8 cellular contexts compared by ENCODE assay signal in the genomic region with DNA sequence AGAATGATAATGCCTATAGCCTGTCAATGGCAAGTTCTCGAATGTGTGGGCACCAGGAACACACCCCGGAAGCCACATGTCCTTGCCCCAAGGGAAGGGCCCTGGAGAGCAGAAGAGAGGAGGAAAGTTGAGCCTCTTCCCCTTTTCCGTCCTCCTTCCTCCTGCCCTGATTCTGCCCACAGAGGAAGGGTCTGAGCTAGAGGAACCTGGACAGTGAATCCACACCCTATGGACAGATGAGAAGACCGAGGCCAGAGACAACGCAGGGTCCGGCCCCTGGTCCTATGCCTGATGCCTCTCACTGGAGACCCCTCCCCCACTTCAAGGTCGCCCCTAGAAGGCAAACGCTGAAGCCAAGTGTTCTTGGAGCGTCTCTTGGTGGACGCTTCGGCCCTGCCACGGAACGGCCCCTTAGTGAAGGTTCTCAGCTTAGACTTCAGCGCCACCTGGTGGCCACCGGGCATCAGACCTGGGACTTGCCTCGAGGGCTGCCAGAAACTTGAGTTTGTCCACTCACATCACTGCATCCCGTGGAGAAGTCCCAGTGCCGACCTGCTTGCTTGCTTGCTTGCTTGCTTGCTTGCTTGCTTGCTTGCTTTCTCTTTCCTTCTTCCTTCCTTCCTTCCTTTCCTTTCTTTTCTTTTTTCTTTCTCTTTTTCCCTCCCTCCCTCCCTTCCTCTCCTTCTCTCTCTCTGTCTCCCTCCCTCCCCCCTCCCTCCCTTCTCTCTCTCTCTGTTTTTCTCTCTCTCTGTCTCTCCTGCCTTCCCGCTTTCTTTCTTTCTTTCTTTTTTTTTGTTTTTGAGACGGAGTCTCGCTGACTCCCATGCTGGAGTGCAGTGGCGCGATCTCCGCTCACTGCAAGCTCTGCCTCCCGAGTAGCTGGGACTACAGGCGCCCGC. TPM values are rescaled to one million over a fixed set of nuclear protein-coding genes. Genes with fewer than 3 reads are reported as not detected.
DNase-seq lines count a peak whose midpoint lies in the region; ATAC-seq, FAIRE-seq and TF ChIP-seq lines count a peak whose summit lies in the region.

No MANE protein-coding gene starts in this region.

- H3K79me2 ChIP-seq in GM12878 (ENCODE audit: control insufficient read depth, insufficient read depth, low read length): no peaks in the 10 kb centered on the region; the same call in 1 of the 2 replicates

- in situ Hi-C loops in GM12878 (cut with MboI): no loop called here

- no peaks in the 10 kb centered on the region for H4K20me1 ChIP-seq in GM12878 (ENCODE audit: control insufficient read depth, insufficient read depth)

- H3K4me1 ChIP-seq in GM12878 (ENCODE audit: control insufficient read depth, insufficient read depth, low read length): peaks cover 4% of the 10 kb centered on the region
- H3K4me1 ChIP-seq in small intestine (ENCODE audit: control insufficient read depth in 2 of 2, insufficient read depth in 1 of 2, low read depth in 1 of 2, low read length in 1 of 2): no peaks in the 10 kb centered on the region

- H3K9me3 ChIP-seq in GM12878 (replicated peaks; ENCODE audit: control insufficient read depth, insufficient read depth, low read length) (no peaks in the 10 kb centered on the region), small intestine (ENCODE audit: control insufficient read depth, low read depth) (no peaks in the 10 kb centered on the region)

- intact Hi-C loops in GM12878 (cut with micrococcal nuclease; ENCODE audit: unreplicated experiment): loop anchor here (1.0 to 5.0 kb wide), 5 partner anchors 36 to 213 kb away; no protein-coding TSS in a partner anchor

- H3K36me3 ChIP-seq in GM12878 (ENCODE audit: control insufficient read depth in 2 of 2, insufficient read depth in 2 of 2, low read length in 1 of 2) (no peaks in the 10 kb centered on the region), small intestine (ENCODE audit: control insufficient read depth in 2 of 2, insufficient read depth in 2 of 2, low read length in 2 of 2) (no peaks in the 10 kb centered on the region)

- 0 out of 2 replicates have a peak overlapping the region, but pooled peaks have one; percentile 59 for H3K4me3 ChIP-seq in GM12878
- no peak overlapping the region for H3K4me3 ChIP-seq in small intestine (ENCODE audit: low read depth in 1 of 2, low read length in 2 of 2)

- H3K27ac ChIP-seq in GM12878 (ENCODE audit: control insufficient read depth, insufficient read depth): peak overlapping the region; percentile 0; the same call in 1 of the 2 replicates
- H3K27ac ChIP-seq in small intestine (ENCODE audit: low read depth in 1 of 2, low read length in 1 of 2): no peak overlapping the region

- TF ChIP-seq EP300 in GM12878 (IDR thresholded peaks at IDR 0.05; ENCODE audit: borderline replicate concordance in 1 of 2, control insufficient read depth in 1 of 2, low read depth in 2 of 2, low read length in 2 of 2): no peak

- H3K4me2 ChIP-seq in GM12878 (ENCODE audit: control insufficient read depth, insufficient read depth): peak overlapping the region; percentile 71

- TF ChIP-seq RAD21 in GM12878 (IDR thresholded peaks at IDR 0.05; ENCODE audit: insufficient read depth, low read depth, low read length): peak; percentile 100

- no peak overlapping the region; the same call in 1 of the 2 replicates for H3K9ac ChIP-seq in GM12878 (ENCODE audit: control insufficient read depth, insufficient read depth, low read length)

- peak; percentile 75 for ATAC-seq in HG02642 (IDR thresholded peaks at IDR 0.05; ENCODE audit: poor library complexity, unreplicated experiment)
- peak; percentile 100 for ATAC-seq in GM12878
- no peak for ATAC-seq in HG02588 (IDR thresholded peaks at IDR 0.05; ENCODE audit: unreplicated experiment)

- WGBS in GM12878 (ENCODE audit: insufficient coverage, insufficient replicate concordance, low lambda C conversion rate, missing lambda C conversion rate): 30% methylated on average over 23 of the region's 27 CpGs
- 35 to 38% (median 36%) methylated on average over 26 to 27 of the region's 27 CpGs for WGBS in small intestine, 3 donors

- FAIRE-seq in D721Med (lab: Jason Lieb, UNC): no peak
- FAIRE-seq in GM12878 (lab: Jason Lieb, UNC): peak; percentile 98
- FAIRE-seq in small intestine (lab: Jason Lieb, UNC): no peak

- peak overlapping the region; percentile 62 for H2AFZ ChIP-seq in GM12878 (ENCODE audit: control insufficient read depth, low read depth, low read length)

- no peak for TF ChIP-seq POLR2A in GM12878 (IDR thresholded peaks at IDR 0.05; ENCODE audit: low read depth, low read length)

- SMC1A ChIA-PET in GM12878 (lab: Charles Lee; ENCODE audit: uncharacterized antibody, unreplicated experiment): interaction anchor here (0.8 to 2.4 kb wide), 14 partner anchors 10 to 213 kb away, joined by 3 to 45 read pairs (median 4); no protein-coding TSS in a partner anchor

- H3K27me3 ChIP-seq in GM12878 (replicated peaks in 1 of 2; ENCODE audit: control insufficient read depth in 2 of 2, insufficient read depth in 2 of 2, low read length in 1 of 2): no peaks in the 10 kb centered on the region
- H3K27me3 ChIP-seq in small intestine (ENCODE audit: control insufficient read depth in 2 of 2, insufficient read depth in 2 of 2, low read length in 2 of 2): no peaks in the 10 kb centered on the region

- no TSS peak for BruUV-seq in GM12878 (replicated peaks; lab: Mats Ljungman, UMichigan)

- DNase-seq in D721Med (ENCODE audit: insufficient read length, low spot score): peak; percentile 80
- peak; percentile 15 for DNase-seq in NCI-H2196 treated with DMSO at 0.1 percent for 48 hours (lab: John Stamatoyannopoulos, UW; ENCODE audit: unreplicated experiment)
- DNase-seq in UCSD-AML1 (lab: John Stamatoyannopoulos, UW; ENCODE audit: unreplicated experiment): peak; percentile 90
- DNase-seq in GM12878 (ENCODE audit: low read depth, low spot score): peak; percentile 48
- DNase-seq in iPS DF 4.7 (ENCODE audit: extremely low read depth, low spot score): peak; percentile 82
- DNase-seq in small intestine: peak; percentile 82

- RAD21 ChIA-PET in GM12878 (lab: Charles Lee; ENCODE audit: unreplicated experiment): interaction anchor here (0.5 to 4.8 kb wide), 14 partner anchors 17 to 269 kb away, joined by 3 to 79 read pairs (median 3); a partner anchor contains a TSS

- TF ChIP-seq CTCF in D721Med (IDR thresholded peaks at IDR 0.05; ENCODE audit: insufficient read depth, missing control alignments): peak; percentile 76
- TF ChIP-seq CTCF in GM12878 (IDR thresholded peaks at IDR 0.05 in 2 of 3, conservative IDR thresholded peaks at IDR 0.05 in 1 of 3; ENCODE audit: control insufficient read depth in 2 of 3, extremely low read depth in 1 of 3, insufficient read depth in 1 of 3, low read depth in 3 of 3, low read length in 3 of 3): peak; percentile 89 to 98 (median 97); a peak in 5 of 6 replicates

- CTCF ChIA-PET in GM12878 (lab: Yijun Ruan, JAX): interaction anchor here (0.6 to 7.4 kb wide), 20 partner anchors 11 to 499 kb away, joined by 3 to 156 read pairs (median 4); a partner anchor contains a TSS

- POLR2A ChIA-PET in GM12878 (lab: Charles Lee): interaction anchor here (1.0 kb wide), 3 partner anchors 19 to 198 kb away, joined by 3 to 7 read pairs (median 3); no protein-coding TSS in a partner anchor

TF ChIP-seq in GM12878, 131 proteins besides CTCF, POLR2A, EP300 and RAD21 (continues in another document):
- TF ChIP-seq SMAD1 (IDR thresholded peaks at IDR 0.05; ENCODE audit: low read depth, partially characterized antibody): no peak

RNA-seq across cellular contexts. Expression of a gene that starts 20.6 kb away (rescaled TPM):
- total RNA-seq in GM12878 (2013; cell fraction: nucleolus; rRNA removed): 0.23 and 0.29 TPM in 2 replicates
- 2.6 and 3.3 TPM in 2 replicates for total RNA-seq in GM12878 (2014; rRNA removed)
- 0.51 and 0.89 TPM in 2 replicates for total RNA-seq in GM12878 (2014; rRNA removed; fragmentation: Illumina TruSeq; extraction: Trizol)
- total RNA-seq in GM12878 (2021): 2.0 and 2.3 TPM in 2 replicates
- polyA plus RNA-seq in GM12878 (2011; ENCODE audit: low read depth): not detected
- 0.16 and 0.35 TPM in 2 replicates for polyA plus RNA-seq in GM12878 (2011; rRNA removed)
- polyA plus RNA-seq in GM12878 (2011; cell fraction: cytosol; rRNA removed): 0.49 and 0.57 TPM in 2 replicates
- polyA plus RNA-seq in GM12878 (2011; cell fraction: nucleus; rRNA removed): 1.0 and 1.2 TPM in 2 replicates
- 0.51 and 0.80 TPM in 2 replicates for polyA plus RNA-seq in GM12878 (2012)
- 0.29 and 0.50 TPM in 2 replicates for polyA plus RNA-seq in GM12878 (2014; fragmentation: Illumina TruSeq; extraction: Trizol)
- under 1 TPM; 0.24 TPM for polyA plus RNA-seq in GM12878 (2014; fragmentation: Nextera tagmentation; extraction: Ambion mirVana)
- 2.2 and 2.3 TPM in 2 replicates for polyA plus RNA-seq in GM12878 (2014; rRNA removed)
- 1 to 10 TPM; 1.0 to 2.3 TPM for polyA plus RNA-seq in GM12878 (2016; fragmentation: Nextera tagmentation; extraction: Ambion mirVana)
- polyA minus RNA-seq in GM12878 (2011; rRNA and poly(A)+ RNA removed): 0.29 and 0.31 TPM in 2 replicates
- polyA minus RNA-seq in GM12878 (2011; cell fraction: cytosol; rRNA and poly(A)+ RNA removed): not detected in 2 replicates
- polyA minus RNA-seq in GM12878 (2011; cell fraction: nucleus; rRNA and poly(A)+ RNA removed): 0.24 and 0.86 TPM in 2 replicates
- polyA plus RNA-seq in small intestine: 1 to 10 TPM in 2 of 3 donors, under 1 TPM in 1; 0.45 to 2.4 (median 2.4) TPM

RNA-seq across cellular contexts. Expression of a gene that starts 46.7 kb away (rescaled TPM):
- total RNA-seq in GM12878 (2013; cell fraction: nucleolus; rRNA removed): 55.1 and 58.6 TPM in 2 replicates
- 83.7 and 84.4 TPM in 2 replicates for total RNA-seq in GM12878 (2014; rRNA removed)
- total RNA-seq in GM12878 (2014; rRNA removed; fragmentation: Illumina TruSeq; extraction: Trizol): 48.0 and 51.9 TPM in 2 replicates
- total RNA-seq in GM12878 (2021): 123 and 131 TPM in 2 replicates
- polyA plus RNA-seq in GM12878 (2011; ENCODE audit: low read depth): 43.3 TPM
- 95.7 and 128 TPM in 2 replicates for polyA plus RNA-seq in GM12878 (2011; rRNA removed)
- polyA plus RNA-seq in GM12878 (2011; cell fraction: cytosol; rRNA removed): 50.6 and 51.7 TPM in 2 replicates
- 30.8 and 36.2 TPM in 2 replicates for polyA plus RNA-seq in GM12878 (2011; cell fraction: nucleus; rRNA removed)
- polyA plus RNA-seq in GM12878 (2012): 63.2 and 89.0 TPM in 2 replicates
- 69.3 and 85.9 TPM in 2 replicates for polyA plus RNA-seq in GM12878 (2014; fragmentation: Illumina TruSeq; extraction: Trizol)
- polyA plus RNA-seq in GM12878 (2014; fragmentation: Nextera tagmentation; extraction: Ambion mirVana): 10 to 100 TPM; 24.4 to 35.2 TPM
- polyA plus RNA-seq in GM12878 (2014; rRNA removed): 70.3 and 74.0 TPM in 2 replicates
- polyA plus RNA-seq in GM12878 (2016; fragmentation: Nextera tagmentation; extraction: Ambion mirVana): 100 to 1,000 TPM; 119 to 139 TPM
- 43.7 and 60.8 TPM in 2 replicates for polyA minus RNA-seq in GM12878 (2011; rRNA and poly(A)+ RNA removed)
- polyA minus RNA-seq in GM12878 (2011; cell fraction: cytosol; rRNA and poly(A)+ RNA removed): 33.3 and 55.7 TPM in 2 replicates
- polyA minus RNA-seq in GM12878 (2011; cell fraction: nucleus; rRNA and poly(A)+ RNA removed): 19.8 and 42.3 TPM in 2 replicates
- 10 to 100 TPM; 15.7 to 41.3 (median 21.5) TPM for polyA plus RNA-seq in small intestine

Comparison
In these comparisons a context has a peak if more than half of its experiments do, and no peak if none do; other contexts are left out.
1. DNase-seq: peak in every context shown above with its lines; median percentile 90 in UCSD-AML1; 82 in iPS DF 4.7; 82 in small intestine; 80 in D721Med; 48 in GM12878; 15 in NCI-H2196 treated with DMSO at 0.1 percent for 48 hours.